12 cellular contexts compared by ENCODE assay signal in the genomic region with DNA sequence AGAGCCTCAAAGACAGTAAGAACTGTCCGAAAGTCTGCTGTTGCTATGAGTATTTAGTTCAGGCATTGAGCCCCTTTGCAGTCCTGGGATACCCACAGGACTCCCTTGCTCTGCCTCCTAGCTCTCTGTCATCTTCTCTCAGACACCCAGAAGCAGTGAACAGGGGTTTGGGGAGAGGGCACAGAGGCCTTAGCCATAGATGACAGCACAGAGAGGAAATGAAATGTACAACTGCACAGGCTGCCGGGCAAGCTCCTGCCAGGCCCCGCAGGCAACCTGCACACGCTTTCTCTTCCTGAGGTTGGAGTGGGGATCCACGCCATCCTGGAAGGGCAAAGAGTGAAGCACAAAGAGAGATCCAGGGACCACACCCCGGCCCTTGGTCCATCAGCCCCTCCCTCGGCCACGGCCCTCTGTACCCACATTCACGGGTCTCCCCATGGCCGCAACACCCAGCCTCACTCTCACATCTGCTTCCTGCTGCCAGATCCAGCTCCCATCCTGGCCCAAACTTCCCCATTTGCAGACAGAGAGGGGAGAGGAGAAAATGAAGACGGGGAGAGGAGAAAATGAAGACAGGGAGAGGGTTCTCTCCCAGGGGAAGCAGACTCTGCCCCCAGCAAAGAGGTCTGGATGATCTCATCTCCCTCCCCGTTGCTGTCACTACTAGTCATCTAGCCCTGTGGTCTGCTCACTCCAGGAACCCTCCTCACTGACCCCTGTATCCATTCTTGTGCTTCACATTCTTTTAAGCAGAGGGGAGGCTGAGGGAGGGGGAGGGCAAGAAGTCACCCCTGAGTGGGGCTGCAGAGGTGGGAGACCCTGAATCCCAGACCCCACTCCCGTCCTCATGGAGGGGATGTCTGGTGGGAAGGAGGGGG. TPM values are rescaled to one million over a fixed set of nuclear protein-coding genes. Genes with fewer than 3 reads are reported as not detected.
A peak's percentile ranks its signal among the peaks of the same experiment; 100 is the strongest.
DNase-seq lines count a peak whose midpoint lies in the region; ATAC-seq and TF ChIP-seq lines count a peak whose summit lies in the region.
"Had no signal": no experiment of that assay in that cellular context is flagged by ENCODE, and none has a peak within 500 bp of the region (broad histone marks: within the 10 kb centered on the region; RNA-seq: fewer than 3 reads in every experiment).

No MANE protein-coding gene starts in this region.

- H3K4me3 ChIP-seq in kidney epithelial cell (ENCODE audit: low read depth, low read length): no peak overlapping the region

- no peaks in the 10 kb centered on the region for H3K36me3 ChIP-seq in kidney epithelial cell (ENCODE audit: control insufficient read depth, insufficient read depth, low read length)

- TF ChIP-seq CTCF in kidney epithelial cell (IDR thresholded peaks at IDR 0.05; ENCODE audit: insufficient read depth, low read length, poor library complexity, severe bottlenecking): no peak

- ATAC-seq in HG03196 (IDR thresholded peaks at IDR 0.05; ENCODE audit: unreplicated experiment): no peak
- no peak for ATAC-seq in activated CD4-positive, CD25-positive, alpha-beta regulatory T cell treated with anti-CD3 and anti-CD28 coated beads, Interleukin-2, amount 50 U/mL, for 24 hours
- no peak for ATAC-seq in HG03175 (IDR thresholded peaks at IDR 0.05; ENCODE audit: unreplicated experiment)
- ATAC-seq: natural killer cell, Panc1 had no signal

- DNase-seq in A172 (ENCODE audit: low spot score): peak; percentile 66
- peak; percentile 77 for DNase-seq in CMK (ENCODE audit: low read depth)
- peak; percentile 85 for DNase-seq in UCSD-AML1 (lab: John Stamatoyannopoulos, UW; ENCODE audit: unreplicated experiment)
- peak; percentile 5 for DNase-seq in kidney epithelial cell (ENCODE audit: low read depth)
- DNase-seq in middle frontal gyrus (ENCODE audit: extremely low spot score, low spot score): no peak
- DNase-seq: natural killer cell; stimulated activated CD4-positive, alpha-beta T cell treated with anti-CD3 and anti-CD28 coated beads, Interleukin-15, amount 100 ng/mL, for 24 hours; stimulated activated naive CD4-positive, alpha-beta T cell had no signal

- peaks cover 30% of the 10 kb centered on the region for H3K27me3 ChIP-seq in kidney epithelial cell (ENCODE audit: control insufficient read depth, insufficient read depth, low read length)

RNA-seq across cellular contexts. Expression of a gene that starts 40.7 kb away (rescaled TPM):
- total RNA-seq in A172 (2014; rRNA removed; shearing (Covaris generic)): not detected in 2 replicates
- total RNA-seq in kidney epithelial cell: 0.29 and 1.2 TPM in 2 replicates
